8 cellular contexts compared by ENCODE assay signal in the genomic region with DNA sequence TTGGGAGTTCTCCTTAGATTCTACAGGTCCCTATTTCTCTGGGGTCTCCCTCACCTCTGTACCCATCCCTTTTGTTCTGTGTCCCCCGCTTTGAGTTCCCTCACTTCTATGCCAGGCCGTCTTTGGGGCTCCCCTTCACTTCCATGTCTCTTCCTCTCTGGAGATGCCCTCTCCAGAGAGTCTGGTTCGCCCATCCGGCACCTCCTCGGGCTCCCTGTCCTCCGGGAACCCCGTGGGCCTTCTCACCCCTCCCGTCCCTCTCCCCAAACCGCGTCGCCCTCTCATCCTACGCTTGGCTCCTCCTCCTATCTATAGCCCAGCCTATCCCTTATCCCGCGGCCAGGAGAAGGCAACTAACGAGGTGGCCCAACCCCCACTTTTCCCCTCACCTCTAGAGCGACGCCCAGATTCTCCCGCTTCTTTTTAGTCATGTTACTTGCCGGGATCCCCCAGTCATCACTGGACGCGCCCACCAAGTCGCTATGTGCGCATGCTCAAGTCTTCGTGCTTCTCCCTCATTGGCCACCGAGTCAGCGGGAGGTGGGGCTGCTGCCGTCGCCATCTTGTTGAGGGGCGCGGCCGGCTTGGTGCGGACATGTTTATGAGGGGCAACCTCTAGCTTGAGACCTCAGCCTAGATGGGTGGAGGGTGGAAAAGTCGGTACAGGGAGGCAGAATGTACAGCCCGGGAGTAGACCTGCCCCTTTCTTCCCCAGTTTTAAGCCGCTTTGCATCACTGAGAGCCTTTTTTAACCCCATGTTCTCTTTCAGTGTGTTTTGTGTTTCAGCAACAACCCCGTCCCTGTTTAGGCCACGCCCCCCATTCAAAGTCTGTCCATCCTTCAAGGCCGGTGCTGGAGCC. TPM values are rescaled to one million over a fixed set of nuclear protein-coding genes. Genes with fewer than 3 reads are reported as not detected.
DNase-seq lines count a peak whose midpoint lies in the region; ATAC-seq and TF ChIP-seq lines count a peak whose summit lies in the region.

Gene CCDC167, minus strand, starts transcription at position 461 of the 861 bp plus-strand sequence. Its CDS starts 30 bp downstream, at position 431.

- peaks cover 90% of the 10 kb centered on the region for H3K4me1 Mint-ChIP-seq in activated naive CD4-positive, alpha-beta T cell treated with anti-CD3 and anti-CD28 coated beads, Interleukin-2, amount 50 U/mL, for 24 hours

- H3K27ac ChIP-seq in temporal lobe (ENCODE audit: low read depth, low read length), result no peak within 1 kb of the TSS

- H3K27me3 Mint-ChIP-seq in activated naive CD4-positive, alpha-beta T cell treated with anti-CD3 and anti-CD28 coated beads, Interleukin-2, amount 50 U/mL, for 24 hours, result no peaks in the 10 kb centered on the region

- DNase-seq in GM10266 (ENCODE audit: extremely low spot score) (peak; percentile 94), NCI-H1105 (lab: John Stamatoyannopoulos, UW) (peak; percentile 100), SKM-1 (lab: John Stamatoyannopoulos, UW; ENCODE audit: unreplicated experiment) (peak; percentile 87), glomerular endothelial cell (ENCODE audit: extremely low read depth, low read depth, low spot score) (peak; percentile 71), omental fat pad (ENCODE audit: low spot score) (peak; percentile 88)

- no peaks in the 10 kb centered on the region for H3K9me3 Mint-ChIP-seq in activated naive CD4-positive, alpha-beta T cell treated with anti-CD3 and anti-CD28 coated beads, Interleukin-2, amount 50 U/mL, for 24 hours

- ATAC-seq in HG02642 (IDR thresholded peaks at IDR 0.05; ENCODE audit: poor library complexity, unreplicated experiment) (peak; percentile 90), omental fat pad (ENCODE audit: low FRiP score) (peak; percentile 99)

- TF ChIP-seq CTCF in GM10266 (IDR thresholded peaks at IDR 0.05; ENCODE audit: control insufficient read depth, insufficient read depth, low read depth, missing control alignments) (no peak), omental fat pad (IDR thresholded peaks at IDR 0.05) (no peak)

- H3K4me3 Mint-ChIP-seq in activated naive CD4-positive, alpha-beta T cell treated with anti-CD3 and anti-CD28 coated beads, Interleukin-2, amount 50 U/mL, for 24 hours, result peak within 1 kb of the TSS; percentile 97

- no peaks in the 10 kb centered on the region for H3K36me3 Mint-ChIP-seq in activated naive CD4-positive, alpha-beta T cell treated with anti-CD3 and anti-CD28 coated beads, Interleukin-2, amount 50 U/mL, for 24 hours

- peak within 1 kb of the TSS; percentile 97 for H3K27ac Mint-ChIP-seq in activated naive CD4-positive, alpha-beta T cell treated with anti-CD3 and anti-CD28 coated beads, Interleukin-2, amount 50 U/mL, for 24 hours

RNA-seq across cellular contexts. Expression of gene CCDC167, which starts in this region (rescaled TPM):
- total RNA-seq in glomerular endothelial cell (79.9 and 117 TPM in 2 replicates), omental fat pad (10 to 100 TPM; 16.0 to 24.0 (median 20.0) TPM), temporal lobe (35.9 TPM)
